In genomic region chr5:79513519-79514390, GRCh38 we compare ENCODE assay signal across 8 cellular contexts. TPM values are rescaled to one million over a fixed set of nuclear protein-coding genes. Genes with fewer than 3 reads are reported as not detected.
DNase-seq lines count a peak whose midpoint lies in the region; ATAC-seq and TF ChIP-seq lines count a peak whose summit lies in the region.

HOMER1 (minus strand) TSS chr5:79514134; CDS start chr5:79512774, 1,360 bp downstream.

- TF ChIP-seq CTCF in AG09319 (IDR thresholded peaks at IDR 0.05; ENCODE audit: low read depth, low read length) (no peak; the same call in 1 of the 2 replicates), dorsolateral prefrontal cortex (IDR thresholded peaks at IDR 0.05 in 54 of 56, conservative IDR thresholded peaks at IDR 0.05 in 2 of 56; ENCODE audit: low read depth in 1 of 56, partially characterized antibody in 56 of 56) (peak in 21 of 56 donors; percentile 13 to 52 (median 28)), lower lobe of right lung (IDR thresholded peaks at IDR 0.05) (no peak)

- ATAC-seq in GM18873 (IDR thresholded peaks at IDR 0.05; ENCODE audit: low FRiP score, unreplicated experiment), result peak; percentile 32
- peak; percentile 59 for ATAC-seq in HG03139 (IDR thresholded peaks at IDR 0.05; ENCODE audit: unreplicated experiment)
- peak; percentile 95 for ATAC-seq in lower lobe of right lung

- peak within 1 kb of the TSS; percentile 86 for H3K27ac Mint-ChIP-seq in activated CD4-positive, alpha-beta memory T cell treated with anti-CD3 and anti-CD28 coated beads, Interleukin-2, amount 10 ng/mL, durations not matched to agents 7 days and 5 days

- H3K4me3 ChIP-seq in dorsolateral prefrontal cortex, result peak within 1 kb of the TSS; percentile 66 to 98 (median 86)
- peak within 1 kb of the TSS; percentile 96 for H3K4me3 ChIP-seq in lower lobe of right lung

- H3K4me3 Mint-ChIP-seq in activated CD4-positive, alpha-beta memory T cell treated with anti-CD3 and anti-CD28 coated beads, Interleukin-2, amount 10 ng/mL, durations not matched to agents 7 days and 5 days, result peak within 1 kb of the TSS; percentile 98

- CTCF ChIA-PET in activated CD4-positive, alpha-beta memory T cell treated with anti-CD3 and anti-CD28 coated beads, Interleukin-2, amount 10 ng/mL, durations not matched to agents 7 days and 5 days (lab: Charles Lee), result interaction anchor here (0.7 to 1.6 kb wide), 4 partner anchors 14 to 569 kb away, joined by 3 to 4 read pairs (median 4); no protein-coding TSS in a partner anchor

- H3K9me3 Mint-ChIP-seq in activated CD4-positive, alpha-beta memory T cell treated with anti-CD3 and anti-CD28 coated beads, Interleukin-2, amount 10 ng/mL, durations not matched to agents 7 days and 5 days, result no peaks in the 10 kb centered on the region

- H3K4me1 Mint-ChIP-seq in activated CD4-positive, alpha-beta memory T cell treated with anti-CD3 and anti-CD28 coated beads, Interleukin-2, amount 10 ng/mL, durations not matched to agents 7 days and 5 days, result peaks cover 23% of the 10 kb centered on the region

- H3K27me3 Mint-ChIP-seq in activated CD4-positive, alpha-beta memory T cell treated with anti-CD3 and anti-CD28 coated beads, Interleukin-2, amount 10 ng/mL, durations not matched to agents 7 days and 5 days, result peaks cover 37% of the 10 kb centered on the region

- H3K4me1 ChIP-seq in lower lobe of right lung, result peaks cover 9% of the 10 kb centered on the region

- DNase-seq in AG09319 (ENCODE audit: extremely low read depth, low read depth) (peak; percentile 51), NCI-H526 (lab: John Stamatoyannopoulos, UW) (peak; percentile 50 to 91), dorsolateral prefrontal cortex (peak; percentile 44 to 82 (median 69)), lower lobe of right lung (peak; percentile 83)
- peak; percentile 67 for DNase-seq in activated CD4-positive, alpha-beta memory T cell treated with anti-CD3 and anti-CD28 coated beads, Interleukin-2, amount 10 ng/mL, durations not matched to agents 7 days and 5 days
- peak; percentile 51 to 73 (median 68) for DNase-seq in stimulated activated CD4-positive, alpha-beta T cell treated with anti-CD3 and anti-CD28 coated beads, TNF-alpha, amount 100 ng/mL, for 4 hours (ENCODE audit: low read depth in 3 of 3)

- H3K36me3 ChIP-seq in lower lobe of right lung, result no peaks in the 10 kb centered on the region

- H3K27me3 ChIP-seq in dorsolateral prefrontal cortex (no peaks in the 10 kb centered on the region), lower lobe of right lung (ENCODE audit: low read depth) (peaks cover 32% of the 10 kb centered on the region)

- H3K36me3 Mint-ChIP-seq in activated CD4-positive, alpha-beta memory T cell treated with anti-CD3 and anti-CD28 coated beads, Interleukin-2, amount 10 ng/mL, durations not matched to agents 7 days and 5 days (ENCODE audit: low read depth), result no peaks in the 10 kb centered on the region

- no peaks in the 10 kb centered on the region for H3K9me3 ChIP-seq in lower lobe of right lung

- H3K27ac ChIP-seq in dorsolateral prefrontal cortex, result peak within 1 kb of the TSS; percentile 53 to 99 (median 96)
- H3K27ac ChIP-seq in lower lobe of right lung, result peak within 1 kb of the TSS; percentile 93

- intact Hi-C loops in dorsolateral prefrontal cortex (cut with DNase I) (loop anchor here (2.0 to 5.0 kb wide), 3 partner anchors 99 to 569 kb away; partner anchors contain the start of genes JMY (in 1 of the 2) and TENT2 (in 1 of the 2)), lower lobe of right lung (cut with DNase I) (no loop called here)

- POLR2A ChIA-PET in activated CD4-positive, alpha-beta memory T cell treated with anti-CD3 and anti-CD28 coated beads, Interleukin-2, amount 10 ng/mL, durations not matched to agents 7 days and 5 days (lab: Charles Lee), result interaction anchor here (0.7 to 1.8 kb wide), 5 partner anchors 12 to 1141 kb away, joined by 3 to 10 read pairs (median 4); partner anchors contain the start of genes DHFR, JMY, MSH3 and TENT2

RNA-seq across cellular contexts. Expression of gene HOMER1, which starts in this region (rescaled TPM):
- 1 to 10 TPM; 1.2 to 1.9 TPM for total RNA-seq in activated CD4-positive, alpha-beta memory T cell treated with anti-CD3 and anti-CD28 coated beads, Interleukin-2, amount 10 ng/mL, durations not matched to agents 7 days and 5 days
- total RNA-seq in dorsolateral prefrontal cortex, result 100 to 1,000 TPM in 16 of 120 experiments, 10 to 100 TPM in 104; 33.8 to 122 (median 80.4) TPM
- 6.9 TPM for total RNA-seq in lower lobe of right lung

Comparison
In these comparisons a context has a peak if more than half of its experiments do, and no peak if none do; other contexts are left out.
1. Peak in every context shown above with its lines: DNase-seq, ATAC-seq, H3K4me3 ChIP-seq and H3K27ac ChIP-seq.
2. ATAC-seq: peak in every context shown above with its lines; median percentile 95 in lower lobe of right lung; 59 in HG03139; 32 in GM18873.